1 cellular context compared by ENCODE assay signal in genomic region chr1:86765073-86765472, GRCh38.
TF ChIP-seq lines count a peak whose summit lies in the region.

No MANE protein-coding gene starts in this region.

TF ChIP-seq in K562, 482 proteins besides CTCF, POLR2A, EP300 and RAD21 (continued from another document):
- TF ChIP-seq, protein P1, sequence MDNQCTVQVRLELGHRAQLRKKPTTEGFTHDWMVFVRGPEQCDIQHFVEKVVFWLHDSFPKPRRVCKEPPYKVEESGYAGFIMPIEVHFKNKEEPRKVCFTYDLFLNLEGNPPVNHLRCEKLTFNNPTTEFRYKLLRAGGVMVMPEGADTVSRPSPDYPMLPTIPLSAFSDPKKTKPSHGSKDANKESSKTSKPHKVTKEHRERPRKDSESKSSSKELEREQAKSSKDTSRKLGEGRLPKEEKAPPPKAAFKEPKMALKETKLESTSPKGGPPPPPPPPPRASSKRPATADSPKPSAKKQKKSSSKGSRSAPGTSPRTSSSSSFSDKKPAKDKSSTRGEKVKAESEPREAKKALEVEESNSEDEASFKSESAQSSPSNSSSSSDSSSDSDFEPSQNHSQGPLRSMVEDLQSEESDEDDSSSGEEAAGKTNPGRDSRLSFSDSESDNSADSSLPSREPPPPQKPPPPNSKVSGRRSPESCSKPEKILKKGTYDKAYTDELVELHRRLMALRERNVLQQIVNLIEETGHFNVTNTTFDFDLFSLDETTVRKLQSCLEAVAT (IDR thresholded peaks at IDR 0.05) = no peak
- TF ChIP-seq RCOR1 (IDR thresholded peaks at IDR 0.05; ENCODE audit: borderline replicate concordance in 1 of 2, low read depth in 2 of 2, low read length in 2 of 2) = peak; percentile 83 to 98
- TF ChIP-seq GATA2 (CRISPR knock-in tag; IDR thresholded peaks at IDR 0.05) = 0 out of 2 replicates have a peak, but pooled peaks have one; percentile 28
- 0 out of 4 replicates have a peak, but pooled peaks of 1 of the 2 experiments have one; percentile 13 for TF ChIP-seq FOXA3 (CRISPR knock-in tag; conservative IDR thresholded peaks at IDR 0.05 in 1 of 2, IDR thresholded peaks at IDR 0.05 in 1 of 2)
- peak; percentile 76 for TF ChIP-seq NCOR1 (IDR thresholded peaks at IDR 0.05)
- no peak for TF ChIP-seq ZKSCAN3 (CRISPR knock-in tag; IDR thresholded peaks at IDR 0.05)
- TF ChIP-seq, protein P2, sequence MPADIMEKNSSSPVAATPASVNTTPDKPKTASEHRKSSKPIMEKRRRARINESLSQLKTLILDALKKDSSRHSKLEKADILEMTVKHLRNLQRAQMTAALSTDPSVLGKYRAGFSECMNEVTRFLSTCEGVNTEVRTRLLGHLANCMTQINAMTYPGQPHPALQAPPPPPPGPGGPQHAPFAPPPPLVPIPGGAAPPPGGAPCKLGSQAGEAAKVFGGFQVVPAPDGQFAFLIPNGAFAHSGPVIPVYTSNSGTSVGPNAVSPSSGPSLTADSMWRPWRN (IDR thresholded peaks at IDR 0.05; ENCODE audit: low read depth) = peak; percentile 69
- no peak for TF ChIP-seq NFATC3 (IDR thresholded peaks at IDR 0.05)
- peak; percentile 59 for TF ChIP-seq JUND (IDR thresholded peaks at IDR 0.05; ENCODE audit: borderline replicate concordance, low read depth, low read length)
- peak; percentile 60; the same call in 1 of the 3 replicates for TF ChIP-seq JUND (tag; IDR thresholded peaks at IDR 0.05; ENCODE audit: borderline replicate concordance, low read depth, low read length)
- TF ChIP-seq SMAD4 (CRISPR knock-in tag; conservative IDR thresholded peaks at IDR 0.05) = 0 out of 2 replicates have a peak, but pooled peaks have one; percentile 60
- TF ChIP-seq SOX6 (IDR thresholded peaks at IDR 0.05) = peak; percentile 84
- TF ChIP-seq CBX5 (IDR thresholded peaks at IDR 0.05; ENCODE audit: borderline replicate concordance, low read depth) = peak; percentile 58; the same call in 1 of the 2 replicates
- TF ChIP-seq TEAD1 (CRISPR knock-in tag; IDR thresholded peaks at IDR 0.05) = 0 out of 4 replicates have a peak, but pooled peaks of 1 of the 2 experiments have one; percentile 43
- TF ChIP-seq, protein P3, sequence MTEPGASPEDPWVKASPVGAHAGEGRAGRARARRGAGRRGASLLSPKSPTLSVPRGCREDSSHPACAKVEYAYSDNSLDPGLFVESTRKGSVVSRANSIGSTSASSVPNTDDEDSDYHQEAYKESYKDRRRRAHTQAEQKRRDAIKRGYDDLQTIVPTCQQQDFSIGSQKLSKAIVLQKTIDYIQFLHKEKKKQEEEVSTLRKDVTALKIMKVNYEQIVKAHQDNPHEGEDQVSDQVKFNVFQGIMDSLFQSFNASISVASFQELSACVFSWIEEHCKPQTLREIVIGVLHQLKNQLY (CRISPR knock-in tag; conservative IDR thresholded peaks at IDR 0.05) = no peak
- no peak for TF ChIP-seq IRF1 (CRISPR knock-in tag; IDR thresholded peaks at IDR 0.05; ENCODE audit: borderline replicate concordance)
- peak; percentile 90 for TF ChIP-seq NFIC (IDR thresholded peaks at IDR 0.05)
- no peak for TF ChIP-seq CEBPB (tag; IDR thresholded peaks at IDR 0.05)
- 0 out of 2 replicates have a peak, but pooled peaks have one; percentile 36 for TF ChIP-seq MTA3 (IDR thresholded peaks at IDR 0.05; ENCODE audit: borderline replicate concordance)
- TF ChIP-seq FOXJ2 (tag; IDR thresholded peaks at IDR 0.05) = peak; percentile 48; the same call in 1 of the 2 replicates
- peak; percentile 74; the same call in 1 of the 2 replicates for TF ChIP-seq CTBP1 (IDR thresholded peaks at IDR 0.05; ENCODE audit: borderline replicate concordance)
- peak; percentile 75 for TF ChIP-seq TCF3 (CRISPR knock-in tag; IDR thresholded peaks at IDR 0.05)
- peak; percentile 59; the same call in 1 of the 2 replicates for TF ChIP-seq LEF1 (IDR thresholded peaks at IDR 0.05)
- TF ChIP-seq ZNF280A (IDR thresholded peaks at IDR 0.05; ENCODE audit: low read depth, partially characterized antibody) = no peak
- TF ChIP-seq, protein P4, sequence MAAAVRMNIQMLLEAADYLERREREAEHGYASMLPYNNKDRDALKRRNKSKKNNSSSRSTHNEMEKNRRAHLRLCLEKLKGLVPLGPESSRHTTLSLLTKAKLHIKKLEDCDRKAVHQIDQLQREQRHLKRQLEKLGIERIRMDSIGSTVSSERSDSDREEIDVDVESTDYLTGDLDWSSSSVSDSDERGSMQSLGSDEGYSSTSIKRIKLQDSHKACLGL (CRISPR knock-in tag; IDR thresholded peaks at IDR 0.05; ENCODE audit: borderline replicate concordance, poor library complexity, severe bottlenecking) = no peak
- TF ChIP-seq, protein P5, sequence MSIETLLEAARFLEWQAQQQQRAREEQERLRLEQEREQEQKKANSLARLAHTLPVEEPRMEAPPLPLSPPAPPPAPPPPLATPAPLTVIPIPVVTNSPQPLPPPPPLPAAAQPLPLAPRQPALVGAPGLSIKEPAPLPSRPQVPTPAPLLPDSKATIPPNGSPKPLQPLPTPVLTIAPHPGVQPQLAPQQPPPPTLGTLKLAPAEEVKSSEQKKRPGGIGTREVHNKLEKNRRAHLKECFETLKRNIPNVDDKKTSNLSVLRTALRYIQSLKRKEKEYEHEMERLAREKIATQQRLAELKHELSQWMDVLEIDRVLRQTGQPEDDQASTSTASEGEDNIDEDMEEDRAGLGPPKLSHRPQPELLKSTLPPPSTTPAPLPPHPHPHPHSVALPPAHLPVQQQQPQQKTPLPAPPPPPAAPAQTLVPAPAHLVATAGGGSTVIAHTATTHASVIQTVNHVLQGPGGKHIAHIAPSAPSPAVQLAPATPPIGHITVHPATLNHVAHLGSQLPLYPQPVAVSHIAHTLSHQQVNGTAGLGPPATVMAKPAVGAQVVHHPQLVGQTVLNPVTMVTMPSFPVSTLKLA (conservative IDR thresholded peaks at IDR 0.05) = 0 out of 4 replicates have a peak, but pooled peaks of 1 of the 2 experiments have one; percentile 31
- TF ChIP-seq SAFB2 (IDR thresholded peaks at IDR 0.05; ENCODE audit: borderline replicate concordance, low read depth, low read length, severe bottlenecking) = no peak
- TF ChIP-seq ARID3A (IDR thresholded peaks at IDR 0.05; ENCODE audit: borderline replicate concordance, low read depth, low read length) = peak; percentile 18; the same call in 1 of the 2 replicates
- TF ChIP-seq TBL1XR1 (IDR thresholded peaks at IDR 0.05; ENCODE audit: low read length in 2 of 2) = peak in 1 of 2 experiments; percentile 79; a peak in 1 of 4 replicates
- TF ChIP-seq FOSL1 (tag; conservative IDR thresholded peaks at IDR 0.05) = peak; percentile 30; the same call in 1 of the 2 replicates
- peak; percentile 50 for TF ChIP-seq ATF7 (IDR thresholded peaks at IDR 0.05)
- TF ChIP-seq LCOR (CRISPR knock-in tag; IDR thresholded peaks at IDR 0.05) = peak; percentile 77
- TF ChIP-seq KLF1 (tag; IDR thresholded peaks at IDR 0.05) = 0 out of 2 replicates have a peak, but pooled peaks have one; percentile 31
- TF ChIP-seq PKNOX1 (IDR thresholded peaks at IDR 0.05) = peak; percentile 72
- TF ChIP-seq SMARCE1 (IDR thresholded peaks at IDR 0.05) = peak; percentile 86
- TF ChIP-seq, protein P6, sequence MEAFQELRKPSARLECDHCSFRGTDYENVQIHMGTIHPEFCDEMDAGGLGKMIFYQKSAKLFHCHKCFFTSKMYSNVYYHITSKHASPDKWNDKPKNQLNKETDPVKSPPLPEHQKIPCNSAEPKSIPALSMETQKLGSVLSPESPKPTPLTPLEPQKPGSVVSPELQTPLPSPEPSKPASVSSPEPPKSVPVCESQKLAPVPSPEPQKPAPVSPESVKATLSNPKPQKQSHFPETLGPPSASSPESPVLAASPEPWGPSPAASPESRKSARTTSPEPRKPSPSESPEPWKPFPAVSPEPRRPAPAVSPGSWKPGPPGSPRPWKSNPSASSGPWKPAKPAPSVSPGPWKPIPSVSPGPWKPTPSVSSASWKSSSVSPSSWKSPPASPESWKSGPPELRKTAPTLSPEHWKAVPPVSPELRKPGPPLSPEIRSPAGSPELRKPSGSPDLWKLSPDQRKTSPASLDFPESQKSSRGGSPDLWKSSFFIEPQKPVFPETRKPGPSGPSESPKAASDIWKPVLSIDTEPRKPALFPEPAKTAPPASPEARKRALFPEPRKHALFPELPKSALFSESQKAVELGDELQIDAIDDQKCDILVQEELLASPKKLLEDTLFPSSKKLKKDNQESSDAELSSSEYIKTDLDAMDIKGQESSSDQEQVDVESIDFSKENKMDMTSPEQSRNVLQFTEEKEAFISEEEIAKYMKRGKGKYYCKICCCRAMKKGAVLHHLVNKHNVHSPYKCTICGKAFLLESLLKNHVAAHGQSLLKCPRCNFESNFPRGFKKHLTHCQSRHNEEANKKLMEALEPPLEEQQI (IDR thresholded peaks at IDR 0.05) = 0 out of 2 replicates have a peak, but pooled peaks have one; percentile 41
- TF ChIP-seq TEAD4 (IDR thresholded peaks at IDR 0.05; ENCODE audit: low read length) = peak; percentile 86
- no peak for TF ChIP-seq TEAD4 (CRISPR knock-in tag; IDR thresholded peaks at IDR 0.05; ENCODE audit: borderline replicate concordance)
- TF ChIP-seq MECOM (CRISPR knock-in tag; IDR thresholded peaks at IDR 0.05) = 0 out of 2 replicates have a peak, but pooled peaks have one; percentile 24
- no peak for TF ChIP-seq TAF7 (tag; IDR thresholded peaks at IDR 0.05)
- TF ChIP-seq JUN (IDR thresholded peaks at IDR 0.05; ENCODE audit: borderline replicate concordance, low read depth, low read length) = 0 out of 2 replicates have a peak, but pooled peaks have one; percentile 4
- TF ChIP-seq JUN (CRISPR knock-in tag; IDR thresholded peaks at IDR 0.05; ENCODE audit: borderline replicate concordance) = no peak
- peak; percentile 65; the same call in 1 of the 2 replicates for TF ChIP-seq POLR2AphosphoS5 (IDR thresholded peaks at IDR 0.05; ENCODE audit: control insufficient read depth, insufficient read depth, low read depth, low read length)
- peak; percentile 97 for TF ChIP-seq ZNF766 (CRISPR knock-in tag; conservative IDR thresholded peaks at IDR 0.05)
- peak; percentile 85 for TF ChIP-seq SMARCA4 (IDR thresholded peaks at IDR 0.05)
- 0 out of 2 replicates have a peak, but pooled peaks have one; percentile 29 for TF ChIP-seq ZNF197 (CRISPR knock-in tag; IDR thresholded peaks at IDR 0.05; ENCODE audit: low read depth)
- TF ChIP-seq KAT8 (IDR thresholded peaks at IDR 0.05; ENCODE audit: low read depth) = no peak
- peak; percentile 86 for TF ChIP-seq HDAC2 (IDR thresholded peaks at IDR 0.05)
TF ChIP-seq in K562: peak in this region for 59.
